ENCODE assay signal across 9 cellular contexts in the genomic region with DNA sequence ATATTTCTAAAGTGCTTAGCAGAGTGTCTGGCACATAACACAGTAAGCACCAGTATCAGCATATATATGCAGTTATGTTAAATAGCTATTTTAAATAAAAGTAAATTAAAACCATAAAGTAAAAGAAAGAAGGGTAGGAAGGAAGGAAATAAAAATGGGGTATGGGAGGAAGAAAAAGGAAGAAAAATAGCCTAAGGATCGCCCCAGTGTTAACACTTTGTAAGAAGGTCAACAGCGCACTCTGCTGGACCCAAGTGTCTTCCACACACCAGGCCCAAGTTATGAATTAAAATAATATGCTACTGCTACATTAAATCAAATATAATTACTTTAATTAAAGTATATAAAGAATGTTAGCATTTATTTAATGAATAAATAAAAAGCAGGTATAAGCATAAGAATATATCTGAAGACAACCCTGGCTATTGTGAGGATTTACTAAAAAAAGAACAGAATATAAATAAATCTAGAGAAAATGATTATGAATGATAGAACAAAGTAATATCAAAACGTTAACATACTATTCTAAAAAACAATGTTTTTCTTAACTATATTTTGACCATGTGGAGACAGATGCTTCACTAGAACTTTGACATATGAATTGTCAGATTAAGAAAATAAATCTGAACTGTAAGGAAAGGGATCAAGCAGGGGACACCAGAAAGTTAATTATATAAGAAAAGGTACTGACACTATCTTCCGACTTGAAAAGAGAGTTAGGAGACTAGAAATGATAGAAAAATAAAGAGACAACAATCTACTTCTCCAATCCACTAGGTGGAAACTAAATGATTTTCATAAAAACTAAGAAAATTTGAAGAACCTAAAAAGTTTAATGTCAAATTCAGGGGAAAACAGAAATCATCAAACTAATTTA. TPM values are rescaled to one million over a fixed set of nuclear protein-coding genes. Genes with fewer than 3 reads are reported as not detected.
DNase-seq lines count a peak whose midpoint lies in the region; ATAC-seq and TF ChIP-seq lines count a peak whose summit lies in the region.
"Had no signal": no experiment of that assay in that cellular context is flagged by ENCODE, and none has a peak within 500 bp of the region (broad histone marks: within the 10 kb centered on the region; RNA-seq: fewer than 3 reads in every experiment).

No MANE protein-coding gene starts in this region.

- H4K20me1 ChIP-seq in GM23338 (replicated peaks; ENCODE audit: insufficient read depth), result no peaks in the 10 kb centered on the region; the same call in 1 of the 2 replicates

- H3K36me3 ChIP-seq in BE2C (no peaks in the 10 kb centered on the region; the same call in 1 of the 2 replicates), GM23338 (ENCODE audit: insufficient read depth) (no peaks in the 10 kb centered on the region), thoracic aorta (no peaks in the 10 kb centered on the region)

- no peaks in the 10 kb centered on the region for H3K27me3 Mint-ChIP-seq in GM23338 (ENCODE audit: insufficient read depth, low read depth, poor library complexity)
- no peaks in the 10 kb centered on the region for H3K27me3 Mint-ChIP-seq in naive thymus-derived CD8-positive, alpha-beta T cell
- H3K27me3 Mint-ChIP-seq: stimulated activated naive CD8-positive, alpha-beta T cell treated with anti-CD3 and anti-CD28 coated beads, Interleukin-15, Interleukin-2, amounts not matched to agents 100 ng/mL and 50 ng/mL, for 24 hours had no signal

- H3K9me3 ChIP-seq in BE2C (no peaks in the 10 kb centered on the region), thoracic aorta (no peaks in the 10 kb centered on the region)

- peak; percentile 79 for DNase-seq in BE2C
- peak; percentile 83 for DNase-seq in GM23338 (ENCODE audit: low spot score)
- peak; percentile 21 for DNase-seq in NCI-H345 treated with DMSO at 0.1 percent for 48 hours (lab: John Stamatoyannopoulos, UW; ENCODE audit: unreplicated experiment)
- DNase-seq in activated CD4-positive, alpha-beta T cell treated with anti-CD3 and anti-CD28 coated beads, Interleukin-2, amount 50 U/mL, for 48 hours, result peak; percentile 47 to 62
- peak; percentile 77 for DNase-seq in epithelial cell of esophagus (ENCODE audit: low read depth)
- peak in 9 of 10 donors; percentile 4 to 66 (median 32) for DNase-seq in naive thymus-derived CD8-positive, alpha-beta T cell
- DNase-seq in thoracic aorta (ENCODE audit: low spot score), result no peak

- no peaks in the 10 kb centered on the region for H3K4me1 ChIP-seq in BE2C
- H3K4me1 ChIP-seq in GM23338 (ENCODE audit: insufficient read depth), result no peaks in the 10 kb centered on the region
- H3K4me1 ChIP-seq in thoracic aorta (ENCODE audit: control insufficient read depth in 1 of 2, low read depth in 2 of 2), result no peaks in the 10 kb centered on the region

- H3K4me2 ChIP-seq in GM23338, result no peak overlapping the region

- H3K9me2 ChIP-seq in GM23338 (ENCODE audit: insufficient read depth), result no peaks in the 10 kb centered on the region

- H3K4me3 ChIP-seq in BE2C (ENCODE audit: low read depth, low read length) (no peak overlapping the region), GM23338 (no peak overlapping the region), epithelial cell of esophagus (ENCODE audit: low read length) (no peak overlapping the region), thoracic aorta (no peak overlapping the region)

- H3K36me3 Mint-ChIP-seq in GM23338 (ENCODE audit: low read depth), result peaks cover 6% of the 10 kb centered on the region; the same call in 2 of the 3 replicates
- H3K36me3 Mint-ChIP-seq in naive thymus-derived CD8-positive, alpha-beta T cell, result no peaks in the 10 kb centered on the region

- POLR2A ChIA-PET in naive thymus-derived CD8-positive, alpha-beta T cell (lab: Charles Lee), result no interaction called here

- no peaks in the 10 kb centered on the region for H3K4me1 Mint-ChIP-seq in GM23338
- peaks cover 0 to 2% (median 0%) of the 10 kb centered on the region in 4 donors for H3K4me1 Mint-ChIP-seq in naive thymus-derived CD8-positive, alpha-beta T cell

- no peaks in the 10 kb centered on the region for H3K9me3 Mint-ChIP-seq in GM23338
- no peaks in the 10 kb centered on the region for H3K9me3 Mint-ChIP-seq in naive thymus-derived CD8-positive, alpha-beta T cell
- H3K9me3 Mint-ChIP-seq: stimulated activated naive CD8-positive, alpha-beta T cell treated with anti-CD3 and anti-CD28 coated beads, Interleukin-15, Interleukin-2, amounts not matched to agents 100 ng/mL and 50 ng/mL, for 24 hours had no signal

- no peak overlapping the region for H3K27ac Mint-ChIP-seq in GM23338
- no peak overlapping the region for H3K27ac Mint-ChIP-seq in naive thymus-derived CD8-positive, alpha-beta T cell
- H3K27ac Mint-ChIP-seq: stimulated activated naive CD8-positive, alpha-beta T cell treated with anti-CD3 and anti-CD28 coated beads, Interleukin-15, Interleukin-2, amounts not matched to agents 100 ng/mL and 50 ng/mL, for 24 hours had no signal

- H3K27me3 ChIP-seq in BE2C, result no peaks in the 10 kb centered on the region
- H3K27me3 ChIP-seq in GM23338 (ENCODE audit: insufficient read depth), result no peaks in the 10 kb centered on the region
- H3K27me3 ChIP-seq in thoracic aorta (replicated peaks; ENCODE audit: insufficient read depth), result no peaks in the 10 kb centered on the region

- ATAC-seq in GM23338 (peak; percentile 72), thoracic aorta (ENCODE audit: insufficient number of reproducible peaks, low FRiP score, low read depth) (no peak), HG03565 (IDR thresholded peaks at IDR 0.05; ENCODE audit: unreplicated experiment) (no peak)
- no peak for ATAC-seq in naive thymus-derived CD8-positive, alpha-beta T cell

- H3K27ac ChIP-seq in GM23338 (ENCODE audit: low read depth) (no peak overlapping the region), thoracic aorta (no peak overlapping the region)

- H2AFZ ChIP-seq in GM23338, result no peak overlapping the region

- TF ChIP-seq CTCF in BE2C (IDR thresholded peaks at IDR 0.05; ENCODE audit: low read depth, low read length), result peak; percentile 89
- peak; percentile 79 to 81 for TF ChIP-seq CTCF in GM23338 (conservative IDR thresholded peaks at IDR 0.05; ENCODE audit: low read depth in 2 of 2)
- TF ChIP-seq CTCF in epithelial cell of esophagus (IDR thresholded peaks at IDR 0.05; ENCODE audit: insufficient read depth, low read depth, low read length, missing control alignments), result peak; percentile 84
- peak; percentile 44 for TF ChIP-seq CTCF in thoracic aorta (IDR thresholded peaks at IDR 0.05)

- H3K4me3 Mint-ChIP-seq in GM23338, result no peak overlapping the region
- no peak overlapping the region for H3K4me3 Mint-ChIP-seq in naive thymus-derived CD8-positive, alpha-beta T cell
- H3K4me3 Mint-ChIP-seq: stimulated activated naive CD8-positive, alpha-beta T cell treated with anti-CD3 and anti-CD28 coated beads, Interleukin-15, Interleukin-2, amounts not matched to agents 100 ng/mL and 50 ng/mL, for 24 hours had no signal

- no peaks in the 10 kb centered on the region for H3F3A ChIP-seq in GM23338 (replicated peaks; ENCODE audit: low read depth)

- H3K79me2 ChIP-seq in GM23338 (replicated peaks; ENCODE audit: insufficient read depth), result no peaks in the 10 kb centered on the region

TF ChIP-seq in GM23338, 12 proteins besides CTCF, POLR2A, EP300 and RAD21 (continues in another document):
- TF ChIP-seq EZH2phosphoT487 (IDR thresholded peaks at IDR 0.05; ENCODE audit: unreplicated experiment), result no peak
- TF ChIP-seq POLR2AphosphoS5 (IDR thresholded peaks at IDR 0.05; ENCODE audit: low read depth), result no peak
- TF ChIP-seq, protein P1, sequence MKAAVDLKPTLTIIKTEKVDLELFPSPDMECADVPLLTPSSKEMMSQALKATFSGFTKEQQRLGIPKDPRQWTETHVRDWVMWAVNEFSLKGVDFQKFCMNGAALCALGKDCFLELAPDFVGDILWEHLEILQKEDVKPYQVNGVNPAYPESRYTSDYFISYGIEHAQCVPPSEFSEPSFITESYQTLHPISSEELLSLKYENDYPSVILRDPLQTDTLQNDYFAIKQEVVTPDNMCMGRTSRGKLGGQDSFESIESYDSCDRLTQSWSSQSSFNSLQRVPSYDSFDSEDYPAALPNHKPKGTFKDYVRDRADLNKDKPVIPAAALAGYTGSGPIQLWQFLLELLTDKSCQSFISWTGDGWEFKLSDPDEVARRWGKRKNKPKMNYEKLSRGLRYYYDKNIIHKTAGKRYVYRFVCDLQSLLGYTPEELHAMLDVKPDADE (IDR thresholded peaks at IDR 0.05), result no peak
- no peak for TF ChIP-seq JUNB (IDR thresholded peaks at IDR 0.05; ENCODE audit: unreplicated experiment)
- no peak for TF ChIP-seq NANOG (IDR thresholded peaks at IDR 0.05; ENCODE audit: borderline replicate concordance)
- TF ChIP-seq REST (IDR thresholded peaks at IDR 0.05; ENCODE audit: unreplicated experiment), result no peak
- TF ChIP-seq CREB1 (CRISPR knock-in tag; IDR thresholded peaks at IDR 0.05; ENCODE audit: low read depth), result no peak
- no peak for TF ChIP-seq STAT1 (IDR thresholded peaks at IDR 0.05; ENCODE audit: unreplicated experiment)

RNA-seq across cellular contexts. Expression of gene BRIP1, which starts 25.9 kb away (rescaled TPM):
- polyA plus RNA-seq in BE2C (2012; ENCODE audit: insufficient read depth, insufficient read length, low read depth), result 0.94 TPM
- 23.1 and 24.2 TPM in 2 replicates for total RNA-seq in GM23338 (2014; rRNA removed; shearing (Covaris generic))
- 5.5 and 8.0 TPM in 2 replicates for polyA plus RNA-seq in GM23338 (2016; fragmentation: Nextera tagmentation; extraction: Ambion mirVana)
- total RNA-seq in naive thymus-derived CD8-positive, alpha-beta T cell, result under 1 TPM; 0.75 to 0.77 TPM
- polyA plus RNA-seq in naive thymus-derived CD8-positive, alpha-beta T cell, result under 1 TPM in 2 of 3 donors, not detected in 1; 0.46 to 0.72 TPM
- total RNA-seq in thoracic aorta, result under 1 TPM; 0.14 TPM

Comparison
In these comparisons a context has a peak if more than half of its experiments do, and no peak if none do; other contexts are left out.
1. RNA of gene BRIP1, which starts 25.9 kb away (total RNA-seq): 23.1 to 24.2 TPM in GM23338; 0.75 to 0.77 TPM in naive thymus-derived CD8-positive, alpha-beta T cell and 0.14 TPM in thoracic aorta; every median in the first group is over 10 times any median in the second.
2. Peak in every context shown above with its lines, with median percentiles within 50 percentile points of each other: CTCF ChIP-seq.